ENCODE assay signal across 9 cellular contexts in the genomic region with DNA sequence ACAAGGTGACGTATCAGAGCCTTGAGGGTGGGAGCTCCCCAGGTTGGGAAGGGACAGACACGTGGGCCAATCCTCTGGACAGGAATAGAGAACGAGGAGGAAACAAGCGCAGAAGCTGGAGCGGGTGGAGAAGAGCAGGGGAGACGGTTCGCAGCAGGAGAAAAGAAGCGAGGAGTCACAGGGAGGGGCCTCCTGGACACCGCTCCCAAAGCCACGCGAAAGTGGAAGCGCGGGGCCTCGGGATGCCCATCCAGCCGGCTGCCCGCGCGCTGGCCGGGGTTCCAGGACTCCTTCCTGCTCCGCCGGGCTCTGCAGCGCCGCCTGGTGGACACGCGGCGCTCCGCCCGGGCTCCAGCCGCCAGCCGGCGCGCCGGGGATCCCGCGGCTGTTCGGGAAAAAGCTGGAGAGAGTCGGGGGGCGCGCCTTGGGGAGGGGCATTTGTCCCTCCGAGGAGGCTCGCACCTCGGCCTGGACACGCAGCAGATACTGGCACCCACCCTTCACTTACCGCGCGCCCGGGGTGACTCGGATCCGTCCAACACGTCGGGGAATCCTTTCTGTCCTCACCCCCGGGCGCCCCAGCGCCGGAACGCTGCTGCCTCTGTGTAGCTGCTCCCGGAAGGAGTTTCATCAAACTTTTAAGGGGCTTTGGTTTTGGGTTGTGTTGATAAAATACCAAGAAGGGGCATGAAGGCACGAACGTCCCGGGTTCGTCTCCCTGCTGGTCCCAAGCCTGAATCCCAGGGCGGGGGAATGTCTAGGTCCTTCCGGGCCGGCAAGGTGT. TPM values are rescaled to one million over a fixed set of nuclear protein-coding genes. Genes with fewer than 3 reads are reported as not detected.
DNase-seq lines count a peak whose midpoint lies in the region; ATAC-seq, FAIRE-seq and TF ChIP-seq lines count a peak whose summit lies in the region.
"Had no signal": no experiment of that assay in that cellular context is flagged by ENCODE, and none has a peak within 500 bp of the region (broad histone marks: within the 10 kb centered on the region; RNA-seq: fewer than 3 reads in every experiment).

No MANE protein-coding gene starts in this region.

- in situ Hi-C loops in astrocyte of the spinal cord (cut with HindIII; ENCODE audit: low sequenced_read_pairs), result no loop called here

- FAIRE-seq in GM12891 (lab: Jason Lieb, UNC), result no peak
- FAIRE-seq: colon had no signal

- TF ChIP-seq CTCF in 22Rv1 (IDR thresholded peaks at IDR 0.05) (peak; percentile 98), astrocyte of the spinal cord (IDR thresholded peaks at IDR 0.05; ENCODE audit: low read depth, low read length) (peak; percentile 78), smooth muscle cell (IDR thresholded peaks at IDR 0.05; ENCODE audit: borderline replicate concordance, insufficient read depth, poor library complexity, severe bottlenecking) (peak; percentile 95)

- TF ChIP-seq POLR2A in GM12891 (IDR thresholded peaks at IDR 0.05; ENCODE audit: low read depth, low read length), result no peak

- peak overlapping the region; percentile 99 for H3K4me3 ChIP-seq in astrocyte of the spinal cord (ENCODE audit: low read depth, low read length)
- peak overlapping the region; percentile 95 for H3K4me3 ChIP-seq in smooth muscle cell

- H3K27ac ChIP-seq in 22Rv1, result peak overlapping the region; percentile 100
- no peak overlapping the region for H3K27ac ChIP-seq in smooth muscle cell (ENCODE audit: low read depth)

- peaks cover 12% of the 10 kb centered on the region for H3K27me3 ChIP-seq in smooth muscle cell (ENCODE audit: low read depth)

- H3F3A ChIP-seq in smooth muscle cell (ENCODE audit: low read depth), result no peaks in the 10 kb centered on the region

- H3K4me2 ChIP-seq in smooth muscle cell, result peak overlapping the region; percentile 97

- H3K9me3 ChIP-seq in smooth muscle cell (replicated peaks; ENCODE audit: low read depth), result no peaks in the 10 kb centered on the region

- 9% methylated on average over 49 of the region's 64 CpGs for WGBS in smooth muscle cell (ENCODE audit: low lambda C conversion rate)

- peaks cover 11% of the 10 kb centered on the region for H3K4me1 ChIP-seq in smooth muscle cell (ENCODE audit: low read depth)

- no peak overlapping the region for H3K9ac ChIP-seq in smooth muscle cell (ENCODE audit: low read depth)

- peak overlapping the region; percentile 83 for H2AFZ ChIP-seq in smooth muscle cell (ENCODE audit: low read depth)

- H4K20me1 ChIP-seq in smooth muscle cell (ENCODE audit: low read depth), result peaks cover 23% of the 10 kb centered on the region

- no peaks in the 10 kb centered on the region for H3K36me3 ChIP-seq in smooth muscle cell (ENCODE audit: low read depth)

- peak; percentile 60 for DNase-seq in GM12891 (ENCODE audit: insufficient read length, low spot score)
- DNase-seq in astrocyte of the spinal cord (ENCODE audit: low read depth, low spot score), result peak; percentile 51
- peak; percentile 96 for DNase-seq in iPS-NIHi11 (ENCODE audit: low spot score)
- DNase-seq in smooth muscle cell (lab: John Stamatoyannopoulos, UW; ENCODE audit: unreplicated experiment), result peak; percentile 19
- DNase-seq in NCI-H526 treated with DMSO at 0.1 percent for 48 hours (lab: John Stamatoyannopoulos, UW), result no peak

- H3K79me2 ChIP-seq in smooth muscle cell (ENCODE audit: low read depth), result peaks cover 48% of the 10 kb centered on the region

- no peak for ATAC-seq in HG03439 (IDR thresholded peaks at IDR 0.05; ENCODE audit: unreplicated experiment)
- ATAC-seq in GM21447 (IDR thresholded peaks at IDR 0.05; ENCODE audit: unreplicated experiment), result no peak

TF ChIP-seq in GM12891, 5 proteins besides CTCF, POLR2A, EP300 and RAD21:
- TF ChIP-seq POLR2AphosphoS5 (IDR thresholded peaks at IDR 0.05; ENCODE audit: low read depth, low read length) (no peak), PAX5 (IDR thresholded peaks at IDR 0.05; ENCODE audit: insufficient read depth, low read length, severe bottlenecking) (no peak), SPI1 (IDR thresholded peaks at IDR 0.05; ENCODE audit: low read depth, low read length) (no peak), POU2F2 (IDR thresholded peaks at IDR 0.05; ENCODE audit: low read depth, low read length) (no peak), TAF1 (IDR thresholded peaks at IDR 0.05; ENCODE audit: low read depth, low read length) (no peak)

RNA-seq across cellular contexts. Expression of a gene that starts 6.2 kb away (rescaled TPM):
- 0.05 TPM for polyA plus RNA-seq in GM12891 (2012; ENCODE audit: low read depth, missing spikeins)
- 5.2 and 11.8 TPM in 2 replicates for total RNA-seq in smooth muscle cell
- 6.8 and 8.4 TPM in 2 replicates for polyA plus RNA-seq in smooth muscle cell

RNA-seq across cellular contexts. Expression of a gene that starts 36.1 kb away (rescaled TPM):
- polyA plus RNA-seq in GM12891 (2012; ENCODE audit: low read depth, missing spikeins), result not detected
- 1.5 and 87.4 TPM in 2 replicates for total RNA-seq in smooth muscle cell
- polyA plus RNA-seq in smooth muscle cell, result 1.6 and 2.0 TPM in 2 replicates
